ENCODE assay signal across 1 cellular context in genomic region chr6:33288942-33289783, GRCh38.
TF ChIP-seq lines count a peak whose summit lies in the region.

Gene PFDN6 (plus strand): TSS chr6:33289601. CDS start chr6:33289857, 256 bp downstream.
Gene WDR46 (minus strand): TSS chr6:33289239. CDS start chr6:33289170, 69 bp downstream.

TF ChIP-seq in K562, 482 proteins besides CTCF, POLR2A, EP300 and RAD21 (continued from another document):
- TF ChIP-seq CREBBP (IDR thresholded peaks at IDR 0.05; ENCODE audit: low read depth, low read length), result no peak
- TF ChIP-seq CLOCK (CRISPR knock-in tag; IDR thresholded peaks at IDR 0.05; ENCODE audit: borderline replicate concordance), result no peak
- TF ChIP-seq ZNF76 (CRISPR knock-in tag; IDR thresholded peaks at IDR 0.05; ENCODE audit: borderline replicate concordance), result peak; percentile 87; the same call in 1 of the 2 replicates
